In genomic region chr1:159853417-159853816, GRCh38 we compare ENCODE assay signal across 12 cellular contexts. TPM values are rescaled to one million over a fixed set of nuclear protein-coding genes. Genes with fewer than 3 reads are reported as not detected.
DNase-seq lines count a peak whose midpoint lies in the region; ATAC-seq, FAIRE-seq and TF ChIP-seq lines count a peak whose summit lies in the region.
"Had no signal": no experiment of that assay in that cellular context is flagged by ENCODE, and none has a peak within 500 bp of the region (broad histone marks: within the 10 kb centered on the region; RNA-seq: fewer than 3 reads in every experiment).

No MANE protein-coding gene starts in this region.

- H3K9me3 ChIP-seq in A549 (no peaks in the 10 kb centered on the region), HCT116 (ENCODE audit: control insufficient read depth in 1 of 2, insufficient read depth in 1 of 2, low read depth in 1 of 2, low read length in 2 of 2) (no peaks in the 10 kb centered on the region), colonic mucosa (no peaks in the 10 kb centered on the region)
- H3K9me3 ChIP-seq: Caco-2 had no signal

- ATAC-seq in A549 (no peak), HCT116 (no peak), GM21576 (IDR thresholded peaks at IDR 0.05; ENCODE audit: unreplicated experiment) (no peak), left lobe of liver (no peak)

- TF ChIP-seq CTCF in A549 (IDR thresholded peaks at IDR 0.05) (no peak), HCT116 (IDR thresholded peaks at IDR 0.05 in 2 of 3, conservative IDR thresholded peaks at IDR 0.05 in 1 of 3; ENCODE audit: borderline replicate concordance in 1 of 3, insufficient read depth in 1 of 3, low read depth in 2 of 3, low read length in 2 of 3) (no peak), colonic mucosa (IDR thresholded peaks at IDR 0.05) (no peak), nephron progenitor cell (IDR thresholded peaks at IDR 0.05) (no peak)

- H3K4me3 ChIP-seq in A549: no peak overlapping the region
- H3K4me3 ChIP-seq in HCT116 (replicated peaks in 1 of 2; ENCODE audit: low read depth in 1 of 2, low read length in 2 of 2): peak overlapping the region in 1 of 2 experiments; percentile 74; a peak in 1 of 4 replicates
- no peak overlapping the region for H3K4me3 ChIP-seq in colonic mucosa

- H3K27me3 ChIP-seq in HCT116 (ENCODE audit: insufficient read depth, low read length) (no peaks in the 10 kb centered on the region), colonic mucosa (no peaks in the 10 kb centered on the region)

- RAD21 ChIA-PET in HCT116 (lab: Charles Lee; ENCODE audit: low non-redundant PET in 1 of 2, low total read pairs in 2 of 2, uncharacterized antibody in 2 of 2, unreplicated experiment in 2 of 2): no interaction called here

- whole genome bisulfite sequencing in A549 (ENCODE audit: missing lambda C conversion rate): 52% methylated on average over 2 of the region's 2 CpGs

- H3K27me3 Mint-ChIP-seq in nephron progenitor cell (ENCODE audit: low read depth, poor library complexity): peaks cover 90% of the 10 kb centered on the region

- H3K27ac Mint-ChIP-seq in nephron progenitor cell: no peak overlapping the region

- TF ChIP-seq POLR2A in A549 (IDR thresholded peaks at IDR 0.05; ENCODE audit: low read length) (no peak), HCT116 (IDR thresholded peaks at IDR 0.05; ENCODE audit: borderline replicate concordance, extremely low read depth, insufficient read depth, insufficient read length) (no peak)

- DNase-seq in A549 (ENCODE audit: low read depth in 1 of 2, low spot score in 1 of 2) (no peak), HCT116 (ENCODE audit: low read depth, low spot score) (no peak), colonic mucosa (no peak), nephron progenitor cell (no peak), posterior vena cava (ENCODE audit: low spot score) (no peak), left lobe of liver (ENCODE audit: low spot score) (no peak)
- DNase-seq in stimulated activated CD4-positive, alpha-beta T cell treated with anti-CD3 and anti-CD28 coated beads, Interleukin-2, amount 100 ng/mL, for 24 hours: no peak

- peak overlapping the region; percentile 78 for H3K4me3 Mint-ChIP-seq in nephron progenitor cell

- TF ChIP-seq RAD21 in A549 (conservative IDR thresholded peaks at IDR 0.05 in 1 of 2, IDR thresholded peaks at IDR 0.05 in 1 of 2) (no peak), HCT116 (IDR thresholded peaks at IDR 0.05; ENCODE audit: low read depth) (no peak)

- no peaks in the 10 kb centered on the region for H3K9me3 Mint-ChIP-seq in nephron progenitor cell

- POLR2A ChIA-PET in A549 (lab: Yijun Ruan, JAX): interaction anchor here (0.6 to 0.7 kb wide), 2 partner anchors 10 to 33 kb away, joined by 3 read pairs; no protein-coding TSS in a partner anchor
- POLR2A ChIA-PET in HCT116 (lab: Charles Lee): interaction anchor here (0.9 to 1.0 kb wide), 2 partner anchors 11 to 13 kb away, joined by 3 read pairs; no protein-coding TSS in a partner anchor

- H3K4me1 ChIP-seq in A549 (peaks cover 24% of the 10 kb centered on the region), HCT116 (ENCODE audit: control insufficient read depth in 1 of 2, insufficient read depth in 2 of 2, low read length in 2 of 2) (peaks cover 21 to 49% of the 10 kb centered on the region in 2 experiments), colonic mucosa (no peaks in the 10 kb centered on the region)
- H3K4me1 ChIP-seq: Caco-2 had no signal

- no peak overlapping the region for H3K9ac ChIP-seq in HCT116 (ENCODE audit: low read length)
- H3K9ac ChIP-seq in colonic mucosa (ENCODE audit: low read depth in 2 of 2, low read length in 2 of 2): peak overlapping the region in 1 of 2 donors; percentile 78

- H3K27ac ChIP-seq in A549 (peak overlapping the region; percentile 86 to 93; a peak in 3 of 6 replicates), HCT116 (ENCODE audit: low read depth, low read length) (no peak overlapping the region; the same call in 1 of the 2 replicates), colonic mucosa (peak overlapping the region; percentile 94)

- CTCF ChIA-PET in A549 (lab: Yijun Ruan, JAX): interaction anchor here (1.7 to 12.1 kb wide), 2 partner anchors 39 to 55 kb away, joined by 13 to 126 read pairs; no protein-coding TSS in a partner anchor
- CTCF ChIA-PET in HCT116 (lab: Charles Lee): interaction anchor here (0.6 to 1.2 kb wide), 4 partner anchors 36 to 54 kb away, joined by 3 to 4 read pairs (median 3); no protein-coding TSS in a partner anchor

- intact Hi-C loops in HCT116 (cut with micrococcal nuclease): loop anchor here (5.0 kb wide), 1 partner anchor 56 kb away; no protein-coding TSS in a partner anchor
- intact Hi-C loops in colonic mucosa (cut with DNase I): no loop called here
- intact Hi-C loops in posterior vena cava (cut with DNase I): no loop called here

- H3K4me1 Mint-ChIP-seq in nephron progenitor cell: peaks cover 13% of the 10 kb centered on the region

- no peak for TF ChIP-seq EP300 in A549 (IDR thresholded peaks at IDR 0.05)

- TSS peak; percentile 35 for BruUV-seq in HCT116 (replicated peaks; lab: Mats Ljungman, UMichigan)

- H3K36me3 ChIP-seq in HCT116 (ENCODE audit: control insufficient read depth in 1 of 2, insufficient read depth in 2 of 2, low read length in 2 of 2) (no peaks in the 10 kb centered on the region), colonic mucosa (no peaks in the 10 kb centered on the region)

- no peaks in the 10 kb centered on the region for H4K20me1 ChIP-seq in HCT116 (ENCODE audit: insufficient read depth)

- no peaks in the 10 kb centered on the region for H3K36me3 Mint-ChIP-seq in nephron progenitor cell (ENCODE audit: low read depth)

- H3K9me2 ChIP-seq in HCT116 (ENCODE audit: insufficient read depth): no peaks in the 10 kb centered on the region

- H3K79me2 ChIP-seq in HCT116 (ENCODE audit: insufficient read depth, low read length): no peaks in the 10 kb centered on the region

- H2AFZ ChIP-seq in HCT116 (ENCODE audit: low read depth, low read length, poor library complexity, severe bottlenecking): no peak overlapping the region

- FAIRE-seq in A549 (lab: Jason Lieb, UNC): no peak
- FAIRE-seq: GM18507 had no signal

- H3K4me2 ChIP-seq in A549 (peak overlapping the region; percentile 78), HCT116 (ENCODE audit: low read length) (peak overlapping the region; percentile 96)

TF ChIP-seq in A549, 52 proteins besides CTCF, POLR2A, EP300 and RAD21 (continues in another document):
- TF ChIP-seq TP53 (CRISPR knock-in tag; IDR thresholded peaks at IDR 0.05): no peak
- no peak for TF ChIP-seq HDAC2 (IDR thresholded peaks at IDR 0.05)
- TF ChIP-seq CHD4 (IDR thresholded peaks at IDR 0.05; ENCODE audit: borderline replicate concordance): no peak
- no peak for TF ChIP-seq HOXB13 (CRISPR knock-in tag; IDR thresholded peaks at IDR 0.05; ENCODE audit: low read depth)
- no peak for TF ChIP-seq JUN (IDR thresholded peaks at IDR 0.05)
- no peak for TF ChIP-seq GATA3 (IDR thresholded peaks at IDR 0.05; ENCODE audit: borderline replicate concordance)

TF ChIP-seq in HCT116, 20 proteins besides CTCF, POLR2A, EP300 and RAD21 (continues in another document):
- TF ChIP-seq CEBPB (IDR thresholded peaks at IDR 0.05; ENCODE audit: low read depth) (no peak), ATF3 (IDR thresholded peaks at IDR 0.05) (no peak), POLR2AphosphoS5 (IDR thresholded peaks at IDR 0.05; ENCODE audit: low read depth, low read length) (no peak), SP1 (IDR thresholded peaks at IDR 0.05; ENCODE audit: low read depth) (no peak)

RNA-seq across cellular contexts. Expression of gene VSIG8, which starts 9.0 kb away (rescaled TPM):
- polyA plus RNA-seq in A549 (2011; rRNA removed): 0.04 TPM in 1 of 2 replicates, not detected in the other
- polyA plus RNA-seq in A549 (2012; cell fraction: cytosol; rRNA removed): 0.05 and 0.07 TPM in 2 replicates
- 0.14 and 0.15 TPM in 2 replicates for polyA plus RNA-seq in A549 (2012; cell fraction: nucleus; rRNA removed)
- 0.05 to 0.09 TPM in 2 of 3 replicates, not detected in the other for polyA plus RNA-seq in A549 (2017; fragmentation: RNase III; extraction: RNeasy Plus Mini Kit Qiagen cat#74134 plus additional on column Dnase treatment)
- not detected in 2 replicates for polyA minus RNA-seq in A549 (2011; rRNA and poly(A)+ RNA removed)
- total RNA-seq in HCT116 (2021; ENCODE audit: unreplicated experiment): not detected
- 0.05 TPM in 1 of 2 replicates, not detected in the other for polyA plus RNA-seq in HCT116 (2012)
- not detected for total RNA-seq in colonic mucosa
- total RNA-seq in posterior vena cava: under 1 TPM in 1 of 2 donors, not detected in 1; 0.19 TPM
- not detected for total RNA-seq in left lobe of liver
- total RNA-seq: activated CD8-positive, alpha-beta T cell treated with anti-CD3 and anti-CD28 coated beads, Interleukin-2, amount 10 ng/mL, durations not matched to agents 7 days and 5 days; Caco-2; skeletal muscle tissue had no signal

RNA-seq across cellular contexts. Expression of gene SLAMF8, which starts 26.7 kb away (rescaled TPM):
- polyA plus RNA-seq in A549 (2011; rRNA removed) (not detected in 2 replicates), A549 (2017; fragmentation: RNase III; extraction: RNeasy Plus Mini Kit Qiagen cat#74134 plus additional on column Dnase treatment) (0.07 TPM in 1 of 3 replicates, not detected in the others)
- polyA plus RNA-seq in A549 (2012; cell fraction: cytosol; rRNA removed): not detected in 2 replicates
- not detected in 2 replicates for polyA plus RNA-seq in A549 (2012; cell fraction: nucleus; rRNA removed)
- polyA minus RNA-seq in A549 (2011; rRNA and poly(A)+ RNA removed): not detected in 2 replicates
- total RNA-seq in HCT116 (2021; ENCODE audit: unreplicated experiment) (not detected), colonic mucosa (1 to 10 TPM; 1.5 to 1.9 TPM), posterior vena cava (10 to 100 TPM in 1 of 2 donors, 1 to 10 TPM in 1; 4.8 to 10.5 TPM), left lobe of liver (0.53 TPM)
- 0.02 TPM in 1 of 2 replicates, not detected in the other for polyA plus RNA-seq in HCT116 (2012)
- total RNA-seq: Caco-2 had no signal

RNA-seq across cellular contexts. Expression of gene CFAP45, which starts 46.5 kb away (rescaled TPM):
- 0.50 and 0.67 TPM in 2 replicates for polyA plus RNA-seq in A549 (2011; rRNA removed)
- polyA plus RNA-seq in A549 (2012; cell fraction: cytosol; rRNA removed): 0.31 and 0.46 TPM in 2 replicates
- polyA plus RNA-seq in A549 (2012; cell fraction: nucleus; rRNA removed): 0.40 and 0.86 TPM in 2 replicates
- polyA plus RNA-seq in A549 (2017; fragmentation: RNase III; extraction: RNeasy Plus Mini Kit Qiagen cat#74134 plus additional on column Dnase treatment): 0.76 to 0.89 TPM (median 0.87 TPM) in 3 replicates
- 0.39 TPM in 1 of 2 replicates, not detected in the other for polyA minus RNA-seq in A549 (2011; rRNA and poly(A)+ RNA removed)
- 0.59 TPM for total RNA-seq in HCT116 (2021; ENCODE audit: unreplicated experiment)
- polyA plus RNA-seq in HCT116 (2012): 0.52 and 0.91 TPM in 2 replicates
- under 1 TPM in 1 of 2 donors, not detected in 1; 0.30 TPM for total RNA-seq in colonic mucosa
- total RNA-seq in posterior vena cava: 1 to 10 TPM; 1.2 to 2.2 TPM
- total RNA-seq in left lobe of liver: not detected
- total RNA-seq: skeletal muscle tissue had no signal

RNA-seq across cellular contexts. Expression of gene FCRL6, which starts 51.3 kb away (rescaled TPM):
- not detected in 2 replicates for polyA plus RNA-seq in A549 (2011; rRNA removed)
- not detected in 2 replicates for polyA plus RNA-seq in A549 (2012; cell fraction: cytosol; rRNA removed)
- 0.07 TPM in 1 of 2 replicates, not detected in the other for polyA plus RNA-seq in A549 (2012; cell fraction: nucleus; rRNA removed)
- polyA plus RNA-seq in A549 (2017; fragmentation: RNase III; extraction: RNeasy Plus Mini Kit Qiagen cat#74134 plus additional on column Dnase treatment): not detected in 3 replicates
- not detected in 2 replicates for polyA minus RNA-seq in A549 (2011; rRNA and poly(A)+ RNA removed)
- total RNA-seq in HCT116 (2021; ENCODE audit: unreplicated experiment): not detected
- not detected in 2 replicates for polyA plus RNA-seq in HCT116 (2012)
- not detected for total RNA-seq in colonic mucosa
- total RNA-seq in posterior vena cava: under 1 TPM; 0.29 to 0.42 TPM
- 0.23 TPM for total RNA-seq in left lobe of liver
- total RNA-seq: Caco-2, skeletal muscle tissue had no signal
